Comparison of ENCODE assay signal across 29 cellular contexts in genomic region chr1:58596631-58597052, GRCh38. TPM values are rescaled to one million over a fixed set of nuclear protein-coding genes. Genes with fewer than 3 reads are reported as not detected.
A peak's percentile ranks its signal among the peaks of the same experiment; 100 is the strongest.
DNase-seq lines count a peak whose midpoint lies in the region; ATAC-seq, FAIRE-seq and TF ChIP-seq lines count a peak whose summit lies in the region.
"Had no signal": no experiment of that assay in that cellular context is flagged by ENCODE, and none has a peak within 500 bp of the region (broad histone marks: within the 10 kb centered on the region; RNA-seq: fewer than 3 reads in every experiment).

No MANE protein-coding gene starts in this region.

- no peak overlapping the region for H3K9ac ChIP-seq in smooth muscle cell (ENCODE audit: low read depth)
- H3K9ac ChIP-seq: BLaER1 had no signal

- WGBS in smooth muscle cell (ENCODE audit: low lambda C conversion rate) = 67% methylated on average over 4 of the region's 4 CpGs

- no peak overlapping the region for H3K4me3 Mint-ChIP-seq in neural crest cell
- H3K4me3 Mint-ChIP-seq: activated CD4-positive, alpha-beta T cell treated with anti-CD3 and anti-CD28 coated beads, Interleukin-2, amount 10 ng/mL, durations not matched to agents 24 days and 14 days; natural killer cell; T-cell had no signal

- TF ChIP-seq CTCF in neural crest cell (conservative IDR thresholded peaks at IDR 0.05) (no peak), smooth muscle cell (IDR thresholded peaks at IDR 0.05; ENCODE audit: borderline replicate concordance, insufficient read depth, poor library complexity, severe bottlenecking) (no peak)

- H3K9me3 Mint-ChIP-seq in neural crest cell = peaks cover 4% of the 10 kb centered on the region

- peaks cover 3% of the 10 kb centered on the region for H3K36me3 Mint-ChIP-seq in neural crest cell (ENCODE audit: low read depth)
- H3K36me3 Mint-ChIP-seq: natural killer cell, T-cell had no signal

- peak overlapping the region; percentile 87 for H3K27ac Mint-ChIP-seq in neural crest cell (ENCODE audit: unreplicated experiment)
- H3K27ac Mint-ChIP-seq: activated CD4-positive, alpha-beta T cell treated with anti-CD3 and anti-CD28 coated beads, Interleukin-2, amount 10 ng/mL, durations not matched to agents 24 days and 14 days; natural killer cell; T-cell had no signal

- no peak overlapping the region for H2AFZ ChIP-seq in smooth muscle cell (ENCODE audit: low read depth)

- peak; percentile 64 for ATAC-seq in esophagus mucosa
- no peak for ATAC-seq in stimulated activated naive CD8-positive, alpha-beta T cell treated with anti-CD3 and anti-CD28 coated beads, Interleukin-15, Interleukin-2, amounts not matched to agents 100 U/mL and 50 U/mL, for 24 hours
- ATAC-seq: gastroesophageal sphincter, natural killer cell, right lobe of liver, T-cell had no signal

- H4K20me1 ChIP-seq in smooth muscle cell (ENCODE audit: low read depth) = no peaks in the 10 kb centered on the region
- H4K20me1 ChIP-seq: BLaER1 had no signal

- no peaks in the 10 kb centered on the region for H3K4me1 ChIP-seq in smooth muscle cell (ENCODE audit: low read depth)
- H3K4me1 ChIP-seq: right lobe of liver had no signal

- H3K27me3 Mint-ChIP-seq in neural crest cell (ENCODE audit: low read depth) = peaks cover 2% of the 10 kb centered on the region

- H3K4me2 ChIP-seq in smooth muscle cell = no peak overlapping the region
- H3K4me2 ChIP-seq: BLaER1 had no signal

- DNase-seq in GM12891 (ENCODE audit: insufficient read length, low spot score) = no peak
- DNase-seq in OCI-M1 (lab: John Stamatoyannopoulos, UW) = peak; percentile 25
- no peak for DNase-seq in neural crest cell (ENCODE audit: low read depth, low spot score)
- no peak for DNase-seq in LoVo (ENCODE audit: low spot score)
- no peak for DNase-seq in stimulated activated naive CD8-positive, alpha-beta T cell treated with anti-CD3 and anti-CD28 coated beads, Interleukin-15, Interleukin-2, amounts not matched to agents 100 U/mL and 50 U/mL, for 24 hours
- DNase-seq in hypothalamus (lab: John Stamatoyannopoulos, UW) = no peak
- DNase-seq in smooth muscle cell (lab: John Stamatoyannopoulos, UW; ENCODE audit: unreplicated experiment) = no peak
- DNase-seq: ACHN; activated CD4-positive, alpha-beta T cell treated with anti-CD3 and anti-CD28 coated beads, Interleukin-2, amount 10 ng/mL, durations not matched to agents 24 days and 14 days; activated naive CD4-positive, alpha-beta T cell treated with anti-CD3 and anti-CD28 coated beads, Interleukin-2, amount 50 U/mL, for 16 hours; aorta; COR-L47; EL; islet precursor cell; natural killer cell; NCI-H1105 treated with DMSO at 0.1 percent for 48 hours; NCI-H2029 treated with DMSO at 0.1 percent for 48 hours; NCI-H446 treated with DMSO at 0.1 percent for 48 hours; posterior cingulate gyrus; right lobe of liver; SIG-M5; stimulated activated CD4-positive, alpha-beta T cell treated with anti-CD3 and anti-CD28 coated beads, Interleukin-15, amount 100 ng/mL, for 24 hours; stimulated activated CD8-positive, alpha-beta memory T cell treated with anti-CD3 and anti-CD28 coated beads, Interleukin-4, amount 100 ng/mL, for 48 hours; T-cell had no signal

- no peaks in the 10 kb centered on the region for H3F3A ChIP-seq in smooth muscle cell (ENCODE audit: low read depth)

- H3K79me2 ChIP-seq in smooth muscle cell (ENCODE audit: low read depth) = no peaks in the 10 kb centered on the region

- H3K4me1 Mint-ChIP-seq in neural crest cell = no peaks in the 10 kb centered on the region
- H3K4me1 Mint-ChIP-seq: activated CD4-positive, alpha-beta T cell treated with anti-CD3 and anti-CD28 coated beads, Interleukin-2, amount 10 ng/mL, durations not matched to agents 24 days and 14 days had no signal

- no peaks in the 10 kb centered on the region for H3K27me3 ChIP-seq in smooth muscle cell (ENCODE audit: low read depth)
- H3K27me3 ChIP-seq: BLaER1, gastroesophageal sphincter, right lobe of liver, vagina had no signal

- H3K36me3 ChIP-seq in smooth muscle cell (ENCODE audit: low read depth) = no peaks in the 10 kb centered on the region
- H3K36me3 ChIP-seq: BLaER1, gastroesophageal sphincter, right lobe of liver, vagina had no signal

- no peaks in the 10 kb centered on the region for H3K9me3 ChIP-seq in smooth muscle cell (replicated peaks; ENCODE audit: low read depth)
- H3K9me3 ChIP-seq: BLaER1, gastroesophageal sphincter, right lobe of liver, vagina had no signal

- no peak overlapping the region for H3K27ac ChIP-seq in smooth muscle cell (ENCODE audit: low read depth)
- H3K27ac ChIP-seq: BLaER1, right lobe of liver, vagina had no signal

- peak; percentile 43 for FAIRE-seq in GM12891 (lab: Jason Lieb, UNC)
- FAIRE-seq: H54 had no signal

- H3K4me3 ChIP-seq in smooth muscle cell = no peak overlapping the region
- H3K4me3 ChIP-seq: BLaER1, gastroesophageal sphincter, right lobe of liver, vagina had no signal

- TF ChIP-seq POLR2A in GM12891 (IDR thresholded peaks at IDR 0.05; ENCODE audit: low read depth, low read length) = no peak

TF ChIP-seq in GM12891, 5 proteins besides CTCF, POLR2A, EP300 and RAD21:
- TF ChIP-seq SPI1 (IDR thresholded peaks at IDR 0.05; ENCODE audit: low read depth, low read length) (peak; percentile 71), TAF1 (IDR thresholded peaks at IDR 0.05; ENCODE audit: low read depth, low read length) (no peak)

RNA-seq across cellular contexts. Expression of gene TACSTD2, which starts 19.6 kb away (rescaled TPM):
- polyA plus RNA-seq in GM12891 (2012; ENCODE audit: low read depth, missing spikeins) = 1.8 TPM
- total RNA-seq in esophagus mucosa (988 TPM), neural crest cell (not detected in 2 replicates), smooth muscle cell (10.9 and 27.3 TPM in 2 replicates)
- 9.8 and 37.5 TPM in 2 replicates for polyA plus RNA-seq in smooth muscle cell
- total RNA-seq: activated CD4-positive, alpha-beta T cell treated with anti-CD3 and anti-CD28 coated beads, Interleukin-2, amount 10 ng/mL, durations not matched to agents 24 days and 14 days had no signal

RNA-seq across cellular contexts. Expression of gene OMA1, which starts 50.1 kb away (rescaled TPM):
- 23.7 TPM for polyA plus RNA-seq in GM12891 (2012; ENCODE audit: low read depth, missing spikeins)
- total RNA-seq in esophagus mucosa (22.2 TPM), neural crest cell (8.1 and 14.8 TPM in 2 replicates), smooth muscle cell (12.5 and 17.0 TPM in 2 replicates)
- 4.4 and 6.3 TPM in 2 replicates for polyA plus RNA-seq in smooth muscle cell

Comparison
In these comparisons a context has a peak if more than half of its experiments do, and no peak if none do; other contexts are left out.
1. RNA of gene TACSTD2, which starts 19.6 kb away (total RNA-seq): 988 TPM in esophagus mucosa (single experiment); 10.9 to 27.3 TPM in smooth muscle cell and not detected in neural crest cell; every median in the first group is over 10 times any median in the second.